ENCODE assay signal across 8 cellular contexts in genomic region chr19:41297628-41298326, GRCh38. TPM values are rescaled to one million over a fixed set of nuclear protein-coding genes. Genes with fewer than 3 reads are reported as not detected.
DNase-seq lines count a peak whose midpoint lies in the region; ATAC-seq and TF ChIP-seq lines count a peak whose summit lies in the region.

No MANE protein-coding gene starts in this region.

- peak in 2 of 7 experiments; percentile 31 to 33 for DNase-seq in CD8-positive, alpha-beta T cell
- DNase-seq in sciatic nerve (ENCODE audit: low spot score) (no peak), testis (no peak), NCI-H446 treated with DMSO at 0.1 percent for 48 hours (lab: John Stamatoyannopoulos, UW) (no peak), amniotic stem cell (lab: John Stamatoyannopoulos, UW) (no peak)

- no peaks in the 10 kb centered on the region for H3K9me3 Mint-ChIP-seq in CD8-positive, alpha-beta T cell

- H3K4me1 Mint-ChIP-seq in CD8-positive, alpha-beta T cell (ENCODE audit: low read depth), result peaks cover 72% of the 10 kb centered on the region

- no peak overlapping the region for H3K4me3 ChIP-seq in CD8-positive, alpha-beta T cell (ENCODE audit: low read depth, low read length)
- H3K4me3 ChIP-seq in ectodermal cell (ENCODE audit: insufficient read depth, low read depth, low read length), result no peak overlapping the region
- H3K4me3 ChIP-seq in testis, result no peak overlapping the region

- H3K9me3 ChIP-seq in CD8-positive, alpha-beta T cell (ENCODE audit: low read length), result no peaks in the 10 kb centered on the region
- no peaks in the 10 kb centered on the region for H3K9me3 ChIP-seq in ectodermal cell (ENCODE audit: control insufficient read depth, low read length)
- no peaks in the 10 kb centered on the region for H3K9me3 ChIP-seq in testis

- peaks cover 49% of the 10 kb centered on the region for H3K36me3 ChIP-seq in CD8-positive, alpha-beta T cell (ENCODE audit: insufficient read depth, low read length)
- peaks cover 85% of the 10 kb centered on the region for H3K36me3 ChIP-seq in ectodermal cell (ENCODE audit: control insufficient read depth, insufficient read depth, low read length)
- H3K36me3 ChIP-seq in testis (ENCODE audit: low read depth, missing control alignments), result peaks cover 3% of the 10 kb centered on the region

- intact Hi-C loops in CD8-positive, alpha-beta T cell (cut with DNase I, micrococcal nuclease), result no loop called here
- intact Hi-C loops in sciatic nerve (cut with DNase I) (no loop called here), testis (cut with DNase I; ENCODE audit: low total_unique reads) (no loop called here)

- TF ChIP-seq CTCF in CD8-positive, alpha-beta T cell (IDR thresholded peaks at IDR 0.05), result no peak
- no peak for TF ChIP-seq CTCF in testis (IDR thresholded peaks at IDR 0.05)

- H3K4me1 ChIP-seq in CD8-positive, alpha-beta T cell (ENCODE audit: insufficient read depth, low read length), result peaks cover 68% of the 10 kb centered on the region
- H3K4me1 ChIP-seq in ectodermal cell (ENCODE audit: control insufficient read depth, insufficient read depth, low read length) (no peaks in the 10 kb centered on the region), testis (peaks cover 33% of the 10 kb centered on the region)

- H3K27me3 ChIP-seq in CD8-positive, alpha-beta T cell (ENCODE audit: insufficient read depth, low read length), result no peaks in the 10 kb centered on the region
- H3K27me3 ChIP-seq in ectodermal cell (ENCODE audit: control insufficient read depth, insufficient read depth, low read length, poor library complexity, severe bottlenecking), result no peaks in the 10 kb centered on the region
- H3K27me3 ChIP-seq in testis, result no peaks in the 10 kb centered on the region

- POLR2A ChIA-PET in CD8-positive, alpha-beta T cell (lab: Charles Lee), result interaction anchor here (0.6 to 9.4 kb wide), 3 partner anchors 11 to 66 kb away, joined by 4 to 48 read pairs (median 7); partner anchors contain the start of genes B9D2 and HNRNPUL1

- 93 to 95% methylated on average over 7 of the region's 7 CpGs for whole genome bisulfite sequencing in ectodermal cell, 2 experiments
- 62 to 79% methylated on average over 5 to 7 of the region's 7 CpGs for WGBS in testis, 2 donors

- no peaks in the 10 kb centered on the region for H3K27me3 Mint-ChIP-seq in CD8-positive, alpha-beta T cell (ENCODE audit: low read depth)

- TF ChIP-seq POLR2A in testis (IDR thresholded peaks at IDR 0.05), result no peak

- H3K36me3 Mint-ChIP-seq in CD8-positive, alpha-beta T cell, result peaks cover 96% of the 10 kb centered on the region

- peak overlapping the region; percentile 37 for H3K27ac ChIP-seq in CD8-positive, alpha-beta T cell (ENCODE audit: low read depth, low read length)
- H3K27ac ChIP-seq in ectodermal cell (ENCODE audit: insufficient read depth, low read depth, low read length, poor library complexity, severe bottlenecking) (peak overlapping the region; percentile 61), testis (peak overlapping the region in 1 of 2 donors; percentile 81)

- peak; percentile 14 for ATAC-seq in CD8-positive, alpha-beta T cell
- ATAC-seq in GM19397 (IDR thresholded peaks at IDR 0.05; ENCODE audit: unreplicated experiment) (peak; percentile 81), HG03521 (IDR thresholded peaks at IDR 0.05; ENCODE audit: unreplicated experiment) (peak; percentile 77), sciatic nerve (peak; percentile 4)

- CTCF ChIA-PET in CD8-positive, alpha-beta T cell (lab: Charles Lee), result interaction anchor here (1.2 to 3.6 kb wide), 2 partner anchors 11 to 154 kb away, joined by 3 to 19 read pairs; no protein-coding TSS in a partner anchor

- H3K27ac Mint-ChIP-seq in CD8-positive, alpha-beta T cell, result peak overlapping the region; percentile 89

- peak overlapping the region; percentile 19 for H3K4me3 Mint-ChIP-seq in CD8-positive, alpha-beta T cell

RNA-seq across cellular contexts. Expression of gene CCDC97, which starts 12.2 kb away (rescaled TPM):
- total RNA-seq in CD8-positive, alpha-beta T cell, result 10 to 100 TPM; 32.0 to 33.5 TPM
- polyA plus RNA-seq in ectodermal cell (2013, experiment 1 of 4), result 37.0 TPM
- 46.9 TPM for polyA plus RNA-seq in ectodermal cell (2013, experiment 2 of 4)
- polyA plus RNA-seq in ectodermal cell (2013, experiment 3 of 4), result 32.0 TPM
- 35.4 TPM for polyA plus RNA-seq in ectodermal cell (2013, experiment 4 of 4)
- total RNA-seq in sciatic nerve (29.8 TPM), testis (10 to 100 TPM; 36.2 to 40.2 TPM)
- 57.8 TPM for polyA plus RNA-seq in testis (ENCODE audit: insufficient read depth, low read depth, low replicate concordance)

RNA-seq across cellular contexts. Expression of gene HNRNPUL1, which starts 33.6 kb away (rescaled TPM):
- 100 to 1,000 TPM; 416 to 448 TPM for total RNA-seq in CD8-positive, alpha-beta T cell
- polyA plus RNA-seq in ectodermal cell (2013, experiment 1 of 4), result 253 TPM
- 257 TPM for polyA plus RNA-seq in ectodermal cell (2013, experiment 2 of 4)
- polyA plus RNA-seq in ectodermal cell (2013, experiment 3 of 4), result 199 TPM
- 224 TPM for polyA plus RNA-seq in ectodermal cell (2013, experiment 4 of 4)
- total RNA-seq in sciatic nerve (161 TPM), testis (100 to 1,000 TPM; 192 to 197 TPM)
- 230 TPM for polyA plus RNA-seq in testis (ENCODE audit: insufficient read depth, low read depth, low replicate concordance)

RNA-seq across cellular contexts. Expression of gene TGFB1, which starts 55.9 kb away (rescaled TPM):
- 100 to 1,000 TPM; 652 to 710 TPM for total RNA-seq in CD8-positive, alpha-beta T cell
- polyA plus RNA-seq in ectodermal cell (2013, experiment 1 of 4), result 3.5 TPM
- 3.5 TPM for polyA plus RNA-seq in ectodermal cell (2013, experiment 2 of 4)
- polyA plus RNA-seq in ectodermal cell (2013, experiment 3 of 4), result 4.2 TPM
- 4.0 TPM for polyA plus RNA-seq in ectodermal cell (2013, experiment 4 of 4)
- total RNA-seq in sciatic nerve (33.7 TPM), testis (10 to 100 TPM; 12.7 to 17.0 TPM)
- polyA plus RNA-seq in testis (ENCODE audit: insufficient read depth, low read depth, low replicate concordance), result 19.8 TPM

Comparison
In these comparisons a context has a peak if more than half of its experiments do, and no peak if none do; other contexts are left out.
1. ATAC-seq: peak in every context shown above with its lines; median percentile 81 in GM19397; 77 in HG03521; 14 in CD8-positive, alpha-beta T cell; 4 in sciatic nerve.
2. RNA of gene TGFB1, which starts 55.9 kb away (total RNA-seq): 652 to 710 TPM in CD8-positive, alpha-beta T cell; 33.7 TPM in sciatic nerve (single experiment) and 12.7 to 17.0 TPM in testis; every median in the first group is over 10 times any median in the second.